18 cellular contexts compared by ENCODE assay signal in genomic region chr6:79301290-79301689, GRCh38.
"Had no signal": no experiment of that assay in that cellular context is flagged by ENCODE, and none has a peak within 500 bp of the region (broad histone marks: within the 10 kb centered on the region; RNA-seq: fewer than 3 reads in every experiment).

No MANE protein-coding gene starts in this region.

- H3K36me3 ChIP-seq: ascending aorta, heart right ventricle, left ventricle myocardium inferior, prostate gland, upper lobe of left lung had no signal

- H3K9me3 ChIP-seq: ascending aorta, heart right ventricle, left ventricle myocardium inferior, prostate gland, testis, upper lobe of left lung had no signal

- H3K27ac Mint-ChIP-seq: activated CD8-positive, alpha-beta memory T cell treated with anti-CD3 and anti-CD28 coated beads, Interleukin-2, amount 10 ng/mL, durations not matched to agents 7 days and 5 days; activated CD8-positive, alpha-beta T cell treated with anti-CD3 and anti-CD28 coated beads for 36 hours; activated naive CD4-positive, alpha-beta T cell treated with anti-CD3 and anti-CD28 coated beads, Interleukin-2, amount 50 U/mL, for 72 hours; activated T-helper 17 cell treated with anti-CD3 and anti-CD28 coated beads, Interleukin-2, amount 50 U/mL, for 72 hours; natural killer cell treated with Interleukin-12 subunit alpha and Interleukin-12 subunit beta and Interleukin-15 and Interleukin-18, amount 100 ng/mL, for 72 hours; T-helper 17 cell had no signal

- H3K9me3 Mint-ChIP-seq: activated CD8-positive, alpha-beta T cell treated with anti-CD3 and anti-CD28 coated beads for 36 hours; activated naive CD4-positive, alpha-beta T cell treated with anti-CD3 and anti-CD28 coated beads, Interleukin-2, amount 50 U/mL, for 72 hours; activated T-helper 17 cell treated with anti-CD3 and anti-CD28 coated beads, Interleukin-2, amount 50 U/mL, for 72 hours; natural killer cell treated with Interleukin-12 subunit alpha and Interleukin-12 subunit beta and Interleukin-15 and Interleukin-18, amount 100 ng/mL, for 72 hours had no signal

- H3K4me3 Mint-ChIP-seq: activated CD8-positive, alpha-beta memory T cell treated with anti-CD3 and anti-CD28 coated beads, Interleukin-2, amount 10 ng/mL, durations not matched to agents 7 days and 5 days; activated CD8-positive, alpha-beta T cell treated with anti-CD3 and anti-CD28 coated beads for 36 hours; activated T-helper 17 cell treated with anti-CD3 and anti-CD28 coated beads, Interleukin-2, amount 50 U/mL, for 72 hours; natural killer cell treated with Interleukin-12 subunit alpha and Interleukin-12 subunit beta and Interleukin-15 and Interleukin-18, amount 100 ng/mL, for 72 hours; T-helper 17 cell had no signal

- H3K4me1 ChIP-seq: ascending aorta, heart right ventricle, left ventricle myocardium inferior, prostate gland, testis, upper lobe of left lung had no signal

- H3K27ac ChIP-seq: ascending aorta, coronary artery, heart right ventricle, left ventricle myocardium inferior, prostate gland, testis, upper lobe of left lung had no signal

- H3K4me3 ChIP-seq: ascending aorta, coronary artery, heart right ventricle, left ventricle myocardium inferior, prostate gland, testis, upper lobe of left lung had no signal

- H3K36me3 Mint-ChIP-seq: activated CD8-positive, alpha-beta memory T cell treated with anti-CD3 and anti-CD28 coated beads, Interleukin-2, amount 10 ng/mL, durations not matched to agents 7 days and 5 days; activated naive CD4-positive, alpha-beta T cell treated with anti-CD3 and anti-CD28 coated beads, Interleukin-2, amount 50 U/mL, for 72 hours; natural killer cell treated with Interleukin-12 subunit alpha and Interleukin-12 subunit beta and Interleukin-15 and Interleukin-18, amount 100 ng/mL, for 72 hours had no signal

- DNase-seq: activated CD4-positive, alpha-beta T cell treated with anti-CD3 and anti-CD28 coated beads for 4 hours; activated CD4-positive, CD25-positive, alpha-beta regulatory T cell; activated CD8-positive, alpha-beta memory T cell treated with anti-CD3 and anti-CD28 coated beads, Interleukin-2, amount 10 ng/mL, durations not matched to agents 7 days and 5 days; activated CD8-positive, alpha-beta T cell treated with anti-CD3 and anti-CD28 coated beads for 36 hours; heart right ventricle; left ventricle myocardium inferior; stimulated activated CD4-positive, alpha-beta T cell treated with anti-CD3 and anti-CD28 coated beads, Interleukin-4, amount 100 ng/mL, for 1 hour; stimulated activated naive CD4-positive, alpha-beta T cell; SW 1271; T-helper 17 cell; testis; upper lobe of left lung had no signal

- H3K4me1 Mint-ChIP-seq: activated CD8-positive, alpha-beta memory T cell treated with anti-CD3 and anti-CD28 coated beads, Interleukin-2, amount 10 ng/mL, durations not matched to agents 7 days and 5 days; activated T-helper 17 cell treated with anti-CD3 and anti-CD28 coated beads, Interleukin-2, amount 50 U/mL, for 72 hours had no signal

- H3K27me3 Mint-ChIP-seq: activated CD8-positive, alpha-beta memory T cell treated with anti-CD3 and anti-CD28 coated beads, Interleukin-2, amount 10 ng/mL, durations not matched to agents 7 days and 5 days; activated CD8-positive, alpha-beta T cell treated with anti-CD3 and anti-CD28 coated beads for 36 hours; activated T-helper 17 cell treated with anti-CD3 and anti-CD28 coated beads, Interleukin-2, amount 50 U/mL, for 72 hours; natural killer cell treated with Interleukin-12 subunit alpha and Interleukin-12 subunit beta and Interleukin-15 and Interleukin-18, amount 100 ng/mL, for 72 hours had no signal

- H3K27me3 ChIP-seq: ascending aorta, heart right ventricle, testis, upper lobe of left lung had no signal
